Comparison of ENCODE assay signal across 30 cellular contexts in the genomic region with DNA sequence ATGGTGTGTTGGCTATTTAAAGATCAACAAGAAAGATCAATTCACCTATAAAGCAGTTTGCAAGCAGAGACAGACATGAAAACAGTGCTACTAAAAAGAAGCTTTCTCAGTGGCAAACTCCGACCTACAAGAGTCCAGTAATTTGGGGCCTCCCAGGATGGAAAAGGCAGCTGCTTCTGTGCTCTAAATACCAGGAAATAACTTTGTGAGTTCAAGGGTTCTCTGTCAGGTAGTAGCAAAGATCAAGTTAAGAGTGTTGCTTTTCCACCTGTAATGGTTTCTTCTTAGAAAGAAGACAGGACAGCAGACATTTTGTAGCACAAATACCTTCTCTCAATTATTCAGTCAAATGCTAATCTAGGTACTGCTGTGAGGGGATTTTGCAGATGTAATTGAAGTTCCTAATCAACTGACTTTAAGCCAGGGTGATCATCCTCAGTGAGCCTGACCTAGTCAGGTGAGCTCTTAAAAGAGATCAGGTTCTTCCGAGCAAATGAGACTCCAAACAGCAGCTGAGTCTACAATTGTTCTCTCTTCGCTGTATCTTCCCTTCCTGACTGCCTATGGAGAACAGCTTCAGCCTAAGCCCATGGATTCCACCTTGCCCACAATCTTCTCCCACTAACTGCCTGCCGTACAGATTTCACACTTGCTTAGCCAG. TPM values are rescaled to one million over a fixed set of nuclear protein-coding genes. Genes with fewer than 3 reads are reported as not detected.
DNase-seq lines count a peak whose midpoint lies in the region; ATAC-seq, FAIRE-seq and TF ChIP-seq lines count a peak whose summit lies in the region.
"Had no signal": no experiment of that assay in that cellular context is flagged by ENCODE, and none has a peak within 500 bp of the region (broad histone marks: within the 10 kb centered on the region; RNA-seq: fewer than 3 reads in every experiment).

No MANE protein-coding gene starts in this region.

- H4K20me1 ChIP-seq in H1 (replicated peaks in 1 of 2; ENCODE audit: control insufficient read depth in 1 of 2, insufficient read depth in 2 of 2, low read length in 2 of 2), result peaks cover 1 to 3% of the 10 kb centered on the region in 2 experiments

- no peak overlapping the region for H2BK5ac ChIP-seq in H1 (ENCODE audit: low read depth, low read length)

- no peak overlapping the region for H3K4ac ChIP-seq in H1 (replicated peaks; ENCODE audit: insufficient read length, low read depth, low read length)

- no peak overlapping the region for H2BK15ac ChIP-seq in H1 (ENCODE audit: low read length)

- H3K79me2 ChIP-seq in H1 (ENCODE audit: control insufficient read depth in 1 of 2, insufficient read depth in 2 of 2, low read length in 2 of 2), result peaks cover 11 to 99% of the 10 kb centered on the region in 2 experiments; a peak in 3 of 4 replicates

- H3K27ac ChIP-seq in H1 (ENCODE audit: low read depth, low read length), result no peak overlapping the region
- H3K27ac ChIP-seq: colonic mucosa, gastrocnemius medialis, HL-60, spleen, uterus had no signal

- peaks cover 51% of the 10 kb centered on the region for H3K4me1 Mint-ChIP-seq in activated CD4-positive, alpha-beta memory T cell treated with anti-CD3 and anti-CD28 coated beads for 36 hours (ENCODE audit: low read depth)
- H3K4me1 Mint-ChIP-seq in activated CD4-positive, alpha-beta memory T cell treated with anti-CD3 and anti-CD28 coated beads, Interleukin-2, amount 10 ng/mL, durations not matched to agents 7 days and 5 days, result peaks cover 26% of the 10 kb centered on the region
- H3K4me1 Mint-ChIP-seq in Caco-2 (ENCODE audit: low read depth, unreplicated experiment), result peaks cover 23% of the 10 kb centered on the region
- H3K4me1 Mint-ChIP-seq in mesothelial cell of epicardium, result peaks cover 9% of the 10 kb centered on the region
- peaks cover 69 to 73% (median 71%) of the 10 kb centered on the region in 3 donors for H3K4me1 Mint-ChIP-seq in T-cell

- H3K18ac ChIP-seq in H1 (ENCODE audit: extremely low read depth, low read length), result no peak overlapping the region

- H3K4me3 ChIP-seq in Caco-2 (ENCODE audit: low read depth, low read length) (no peak overlapping the region), H1 (ENCODE audit: extremely low read depth in 1 of 4, insufficient read depth in 2 of 4, low read depth in 3 of 4, low read length in 4 of 4) (no peak overlapping the region)
- H3K4me3 ChIP-seq: colonic mucosa, gastrocnemius medialis, lung, spleen, uterus had no signal

- no peak overlapping the region for H4K91ac ChIP-seq in H1 (replicated peaks; ENCODE audit: insufficient read length, low read length)

- no peaks in the 10 kb centered on the region for H3K9me3 ChIP-seq in Caco-2
- H3K9me3 ChIP-seq in H1 (ENCODE audit: insufficient read depth in 2 of 2, low read depth in 1 of 2, low read length in 1 of 2), result no peaks in the 10 kb centered on the region
- H3K9me3 ChIP-seq: colonic mucosa, gastrocnemius medialis, uterus had no signal

- TF ChIP-seq EP300 in H1 (IDR thresholded peaks at IDR 0.05; ENCODE audit: borderline replicate concordance in 1 of 2, low read depth in 2 of 2, low read length in 2 of 2), result no peak

- no peak overlapping the region for H4K8ac ChIP-seq in H1 (ENCODE audit: extremely low read depth, insufficient read depth, low read length)

- H3K9ac ChIP-seq in H1 (replicated peaks in 1 of 4; ENCODE audit: extremely low read depth in 1 of 4, low read depth in 3 of 4, low read length in 3 of 4), result no peak overlapping the region

- no peak overlapping the region for H2BK120ac ChIP-seq in H1 (replicated peaks; ENCODE audit: low read depth, low read length)

- H2AK5ac ChIP-seq in H1 (ENCODE audit: low read depth, low read length), result no peak overlapping the region

- no peak overlapping the region for H2AFZ ChIP-seq in H1 (ENCODE audit: low read length)

- ATAC-seq in HG02678 (IDR thresholded peaks at IDR 0.05; ENCODE audit: unreplicated experiment) (no peak), T-cell (replicated peaks in 1 of 4) (no peak), GM21786 (IDR thresholded peaks at IDR 0.05; ENCODE audit: unreplicated experiment) (no peak)
- ATAC-seq: gastrocnemius medialis; stimulated activated memory B cell treated with anti-CD40 and anti-IgM and Interleukin-4, amounts not matched to agents 10 μg/mL and 1 μg/mL and 100 μg/mL, for 72 hours had no signal

- H3K14ac ChIP-seq in H1 (ENCODE audit: insufficient read length), result no peak overlapping the region

- WGBS in H1 (ENCODE audit: extremely low coverage in 1 of 2, insufficient coverage in 1 of 2, insufficient read length in 1 of 2, insufficient replicate concordance in 2 of 2, low coverage in 1 of 2, low lambda C conversion rate in 2 of 2, missing lambda C conversion rate in 1 of 2), 2 experiments, result 87% methylated on average over 4 of the region's 4 CpGs; no CpG with 5 or more reads in 1 of the 2 experiments

- no peaks in the 10 kb centered on the region for H3K27me3 Mint-ChIP-seq in activated CD4-positive, alpha-beta memory T cell treated with anti-CD3 and anti-CD28 coated beads for 36 hours
- no peaks in the 10 kb centered on the region for H3K27me3 Mint-ChIP-seq in activated CD4-positive, alpha-beta memory T cell treated with anti-CD3 and anti-CD28 coated beads, Interleukin-2, amount 10 ng/mL, durations not matched to agents 7 days and 5 days
- no peaks in the 10 kb centered on the region for H3K27me3 Mint-ChIP-seq in Caco-2 (ENCODE audit: insufficient read depth, unreplicated experiment)
- no peaks in the 10 kb centered on the region for H3K27me3 Mint-ChIP-seq in mesothelial cell of epicardium (ENCODE audit: low read depth)
- no peaks in the 10 kb centered on the region for H3K27me3 Mint-ChIP-seq in T-cell
- H3K27me3 Mint-ChIP-seq: stimulated activated memory B cell treated with anti-CD40 and anti-IgM and Interleukin-4, amounts not matched to agents 10 μg/mL and 1 μg/mL and 100 μg/mL, for 72 hours had no signal

- no peaks in the 10 kb centered on the region for H3K27me3 ChIP-seq in Caco-2 (replicated peaks; ENCODE audit: control insufficient read depth, insufficient read depth, low read length)
- no peaks in the 10 kb centered on the region for H3K27me3 ChIP-seq in H1 (replicated peaks in 1 of 4; ENCODE audit: control insufficient read depth in 3 of 4, extremely low read depth in 1 of 4, insufficient read depth in 3 of 4, low read length in 3 of 4)
- H3K27me3 ChIP-seq: colonic mucosa, gastrocnemius medialis, spleen, uterus had no signal

- H3K23ac ChIP-seq in H1 (ENCODE audit: insufficient read length), result no peak overlapping the region

- H3K79me1 ChIP-seq in H1 (ENCODE audit: low read depth, low read length), result 0 out of 2 replicates have a peak, but pooled peaks cover 2% of the 10 kb centered on the region

- TF ChIP-seq POLR2A in H1 (IDR thresholded peaks at IDR 0.05; ENCODE audit: control extremely low read depth in 1 of 2, low read depth in 2 of 2, low read length in 2 of 2), result no peak

- no peak for TF ChIP-seq RAD21 in H1 (IDR thresholded peaks at IDR 0.05 in 1 of 2, conservative IDR thresholded peaks at IDR 0.05 in 1 of 2; ENCODE audit: low read depth in 2 of 2, low read length in 2 of 2)

- no peaks in the 10 kb centered on the region for H3K36me3 ChIP-seq in Caco-2 (ENCODE audit: control insufficient read depth, insufficient read depth, low read length)
- peaks cover 0 to 6% (median 0%) of the 10 kb centered on the region in 4 experiments; a peak in 1 of 8 replicates for H3K36me3 ChIP-seq in H1 (ENCODE audit: control insufficient read depth in 2 of 4, insufficient read depth in 4 of 4, low read length in 3 of 4)
- H3K36me3 ChIP-seq: colonic mucosa, gastrocnemius medialis, uterus had no signal

- peak overlapping the region in 1 of 2 experiments; percentile 36; a peak in 1 of 4 replicates for H3K4me2 ChIP-seq in H1 (ENCODE audit: insufficient read depth in 1 of 2, low read depth in 2 of 2, low read length in 2 of 2)

- H3K4me1 ChIP-seq in Caco-2 (no peaks in the 10 kb centered on the region), H1 (replicated peaks in 1 of 4; ENCODE audit: control insufficient read depth in 3 of 4, insufficient read depth in 4 of 4, low read length in 3 of 4) (peaks cover 0 to 3% (median 0%) of the 10 kb centered on the region in 4 experiments; a peak in 2 of 7 replicates)
- H3K4me1 ChIP-seq: colonic mucosa had no signal

- H2BK20ac ChIP-seq in H1 (ENCODE audit: low read length), result no peak overlapping the region

- H3K27ac Mint-ChIP-seq in activated CD4-positive, alpha-beta memory T cell treated with anti-CD3 and anti-CD28 coated beads for 36 hours, result peak overlapping the region; percentile 57
- no peak overlapping the region for H3K27ac Mint-ChIP-seq in activated CD4-positive, alpha-beta memory T cell treated with anti-CD3 and anti-CD28 coated beads, Interleukin-2, amount 10 ng/mL, durations not matched to agents 7 days and 5 days
- H3K27ac Mint-ChIP-seq in Caco-2 (ENCODE audit: unreplicated experiment) (peak overlapping the region; percentile 48), mesothelial cell of epicardium (peak overlapping the region; percentile 11), T-cell (no peak overlapping the region)
- H3K27ac Mint-ChIP-seq: stimulated activated memory B cell treated with anti-CD40 and anti-IgM and Interleukin-4, amounts not matched to agents 10 μg/mL and 1 μg/mL and 100 μg/mL, for 72 hours; T-helper 1 cell treated with Interleukin-12 subunit alpha and Interleukin-12 subunit beta and Interleukin-4 antibody, amounts not matched to agents 30 μg/mL and 1 μg/mL, for 36 hours had no signal

- FAIRE-seq in H1 (lab: Jason Lieb, UNC), result no peak
- FAIRE-seq: A204.1, bronchial epithelial cell, H54, islet of Langerhans had no signal

- CTCF ChIA-PET in activated CD4-positive, alpha-beta memory T cell treated with anti-CD3 and anti-CD28 coated beads for 36 hours (lab: Charles Lee), result interaction anchor here (1.3 kb wide), 1 partner anchor 12 kb away, joined by 5 read pairs; no protein-coding TSS in a partner anchor
- CTCF ChIA-PET in activated CD4-positive, alpha-beta memory T cell treated with anti-CD3 and anti-CD28 coated beads, Interleukin-2, amount 10 ng/mL, durations not matched to agents 7 days and 5 days (lab: Charles Lee), result interaction anchor here (1.4 kb wide), 1 partner anchor 201 kb away, joined by 3 read pairs; no protein-coding TSS in a partner anchor
- CTCF ChIA-PET in Caco-2 (lab: Charles Lee) (no interaction called here), H1 (lab: Charles Lee; ENCODE audit: partially characterized antibody) (interaction anchor here (0.9 to 1.3 kb wide), 4 partner anchors 10 to 67 kb away, joined by 3 to 6 read pairs (median 3); no protein-coding TSS in a partner anchor), T-cell (lab: Charles Lee) (interaction anchor here in 1 of 2 donors (0.9 kb wide), 1 partner anchor 22 kb away, joined by 3 read pairs; no protein-coding TSS in a partner anchor)

- intact Hi-C loops in activated CD4-positive, alpha-beta memory T cell treated with anti-CD3 and anti-CD28 coated beads for 36 hours (cut with micrococcal nuclease), result no loop called here
- intact Hi-C loops in Caco-2 (cut with micrococcal nuclease; ENCODE audit: unreplicated experiment), result no loop called here

- no peak overlapping the region for H2BK12ac ChIP-seq in H1 (ENCODE audit: low read depth, low read length)

- H3K23me2 ChIP-seq in H1 (ENCODE audit: low read depth, low read length), result no peaks in the 10 kb centered on the region

- BruUV-seq in Caco-2 (replicated peaks; lab: Mats Ljungman, UMichigan), result no TSS peak

- no peak overlapping the region for H3K4me3 Mint-ChIP-seq in activated CD4-positive, alpha-beta memory T cell treated with anti-CD3 and anti-CD28 coated beads for 36 hours
- no peak overlapping the region for H3K4me3 Mint-ChIP-seq in activated CD4-positive, alpha-beta memory T cell treated with anti-CD3 and anti-CD28 coated beads, Interleukin-2, amount 10 ng/mL, durations not matched to agents 7 days and 5 days
- H3K4me3 Mint-ChIP-seq in Caco-2 (ENCODE audit: unreplicated experiment), result no peak overlapping the region
- H3K4me3 Mint-ChIP-seq in mesothelial cell of epicardium, result no peak overlapping the region
- peak overlapping the region in 1 of 3 donors; percentile 34 for H3K4me3 Mint-ChIP-seq in T-cell
- H3K4me3 Mint-ChIP-seq: stimulated activated memory B cell treated with anti-CD40 and anti-IgM and Interleukin-4, amounts not matched to agents 10 μg/mL and 1 μg/mL and 100 μg/mL, for 72 hours; T-helper 1 cell treated with Interleukin-12 subunit alpha and Interleukin-12 subunit beta and Interleukin-4 antibody, amounts not matched to agents 30 μg/mL and 1 μg/mL, for 36 hours had no signal

- no peak for DNase-seq in activated CD4-positive, alpha-beta memory T cell treated with anti-CD3 and anti-CD28 coated beads for 36 hours
- no peak for DNase-seq in activated CD4-positive, alpha-beta memory T cell treated with anti-CD3 and anti-CD28 coated beads, Interleukin-2, amount 10 ng/mL, durations not matched to agents 7 days and 5 days
- DNase-seq in Caco-2 (no peak), H1 (ENCODE audit: low read depth in 1 of 2, low spot score in 2 of 2) (no peak), mesothelial cell of epicardium (ENCODE audit: low spot score in 2 of 2, unreplicated experiment in 2 of 2) (no peak), T-cell (no peak)
- DNase-seq: activated CD4-positive, alpha-beta T cell treated with anti-CD3 and anti-CD28 coated beads for 4 hours; activated CD8-positive, alpha-beta memory T cell treated with anti-CD3 and anti-CD28 coated beads, Interleukin-2, amount 50 U/mL, for 4 hours; activated effector memory CD4-positive, alpha-beta T cell treated with anti-CD3 and anti-CD28 coated beads, Interleukin-2, amount 50 U/mL, for 16 hours; AML-193; colonic mucosa; DMS79; gastrocnemius medialis; GF-D8; hippocampal formation; NCI-H2171; NCI-H526; spleen; stimulated activated CD4-positive, alpha-beta T cell treated with anti-CD3 and anti-CD28 coated beads, Interleukin-2, amount 100 ng/mL, for 48 hours; uterus had no signal

- peaks cover 17% of the 10 kb centered on the region for H3K36me3 Mint-ChIP-seq in activated CD4-positive, alpha-beta memory T cell treated with anti-CD3 and anti-CD28 coated beads for 36 hours
- H3K36me3 Mint-ChIP-seq in activated CD4-positive, alpha-beta memory T cell treated with anti-CD3 and anti-CD28 coated beads, Interleukin-2, amount 10 ng/mL, durations not matched to agents 7 days and 5 days (ENCODE audit: low read depth), result peaks cover 31% of the 10 kb centered on the region
- H3K36me3 Mint-ChIP-seq in Caco-2 (ENCODE audit: insufficient read depth, unreplicated experiment) (peaks cover 23% of the 10 kb centered on the region), mesothelial cell of epicardium (peaks cover 11% of the 10 kb centered on the region), T-cell (peaks cover 23% of the 10 kb centered on the region)

- no peak overlapping the region for H3K56ac ChIP-seq in H1 (replicated peaks; ENCODE audit: insufficient read length, low read depth, low read length)

- no peak overlapping the region for H4K5ac ChIP-seq in H1 (ENCODE audit: insufficient read length, low read depth, low read length)

- no peak for TF ChIP-seq CTCF in Caco-2 (IDR thresholded peaks at IDR 0.05; ENCODE audit: insufficient read depth in 1 of 2, low read depth in 1 of 2, low read length in 1 of 2, severe bottlenecking in 1 of 2, unreplicated experiment in 1 of 2)
- TF ChIP-seq CTCF in H1 (IDR thresholded peaks at IDR 0.05; ENCODE audit: control extremely low read depth in 1 of 3, insufficient read depth in 1 of 3, low read depth in 1 of 3, low read length in 3 of 3), result no peak
- no peak for TF ChIP-seq CTCF in mesothelial cell of epicardium (IDR thresholded peaks at IDR 0.05; ENCODE audit: unreplicated experiment)

- no peaks in the 10 kb centered on the region for H3K9me3 Mint-ChIP-seq in activated CD4-positive, alpha-beta memory T cell treated with anti-CD3 and anti-CD28 coated beads for 36 hours
- no peaks in the 10 kb centered on the region for H3K9me3 Mint-ChIP-seq in activated CD4-positive, alpha-beta memory T cell treated with anti-CD3 and anti-CD28 coated beads, Interleukin-2, amount 10 ng/mL, durations not matched to agents 7 days and 5 days
- no peaks in the 10 kb centered on the region for H3K9me3 Mint-ChIP-seq in Caco-2 (ENCODE audit: unreplicated experiment)
- no peaks in the 10 kb centered on the region for H3K9me3 Mint-ChIP-seq in mesothelial cell of epicardium
- H3K9me3 Mint-ChIP-seq in T-cell, result no peaks in the 10 kb centered on the region
- H3K9me3 Mint-ChIP-seq: stimulated activated memory B cell treated with anti-CD40 and anti-IgM and Interleukin-4, amounts not matched to agents 10 μg/mL and 1 μg/mL and 100 μg/mL, for 72 hours; T-helper 1 cell treated with Interleukin-12 subunit alpha and Interleukin-12 subunit beta and Interleukin-4 antibody, amounts not matched to agents 30 μg/mL and 1 μg/mL, for 36 hours had no signal

- POLR2A ChIA-PET in activated CD4-positive, alpha-beta memory T cell treated with anti-CD3 and anti-CD28 coated beads for 36 hours (lab: Charles Lee), result interaction anchor here (1.3 kb wide), 1 partner anchor 22 kb away, joined by 3 read pairs; no protein-coding TSS in a partner anchor
- POLR2A ChIA-PET in activated CD4-positive, alpha-beta memory T cell treated with anti-CD3 and anti-CD28 coated beads, Interleukin-2, amount 10 ng/mL, durations not matched to agents 7 days and 5 days (lab: Charles Lee), result interaction anchor here (0.9 to 1.8 kb wide), 3 partner anchors 9 to 14 kb away, joined by 3 to 5 read pairs (median 3); a partner anchor contains a TSS
- POLR2A ChIA-PET in Caco-2 (lab: Charles Lee), result no interaction called here
- POLR2A ChIA-PET in H1 (lab: Charles Lee; ENCODE audit: partially characterized antibody), result interaction anchor here (0.9 to 2.3 kb wide), 4 partner anchors 9 to 164 kb away, joined by 3 to 17 read pairs (median 3); a partner anchor contains a TSS
- POLR2A ChIA-PET in T-cell (lab: Charles Lee), result no interaction called here

RNA-seq across cellular contexts. Expression of a gene that starts 13.5 kb away (rescaled TPM):
- total RNA-seq in activated CD4-positive, alpha-beta memory T cell treated with anti-CD3 and anti-CD28 coated beads for 36 hours, result 10 to 100 TPM; 43.2 to 44.7 TPM
- total RNA-seq in activated CD4-positive, alpha-beta memory T cell treated with anti-CD3 and anti-CD28 coated beads, Interleukin-2, amount 10 ng/mL, durations not matched to agents 7 days and 5 days, result 10 to 100 TPM; 45.8 to 46.6 TPM
- total RNA-seq in Caco-2 (2022) (66.8 and 73.0 TPM in 2 replicates), mesothelial cell of epicardium (92.5 to 93.0 TPM (median 92.7 TPM) in 3 replicates), T-cell (10 to 100 TPM; 48.6 to 63.8 (median 51.8) TPM)
- total RNA-seq in H1 (2021; fragmentation: NEBNext Ultra II Directional; extraction: Animal tissue kit (Norgen Biotek cat#: 25700)), result 87.1 and 93.7 TPM in 2 replicates
- 28.7 and 42.4 TPM in 2 replicates for polyA plus RNA-seq in H1 (2011; rRNA removed)
- polyA plus RNA-seq in H1 (2011; cell fraction: cytosol; rRNA removed), result 38.1 TPM
- 42.6 TPM for polyA plus RNA-seq in H1 (2011; cell fraction: nucleus; rRNA removed)
- polyA plus RNA-seq in H1 (2012, experiment 1 of 2), result 45.9 to 61.7 TPM (median 51.7 TPM) in 4 replicates
- polyA plus RNA-seq in H1 (2012, experiment 2 of 2), result 1.7 TPM
- 37.9 TPM for polyA plus RNA-seq in H1 (2013, experiment 1 of 2)
- polyA plus RNA-seq in H1 (2013, experiment 2 of 2), result 33.2 TPM
- 204 and 252 TPM in 2 replicates for polyA minus RNA-seq in H1 (2011; rRNA and poly(A)+ RNA removed)
- 79.8 TPM for polyA minus RNA-seq in H1 (2011; cell fraction: cytosol; rRNA and poly(A)+ RNA removed)
- polyA minus RNA-seq in H1 (2011; cell fraction: nucleus; rRNA and poly(A)+ RNA removed), result 118 TPM

Comparison
In these comparisons a context has a peak if more than half of its experiments do, and no peak if none do; other contexts are left out.
1. H3K27ac Mint-ChIP-seq: peak in activated CD4-positive, alpha-beta memory T cell treated with anti-CD3 and anti-CD28 coated beads for 36 hours (single experiment), Caco-2 (single experiment) and mesothelial cell of epicardium (single experiment); none in activated CD4-positive, alpha-beta memory T cell treated with anti-CD3 and anti-CD28 coated beads, Interleukin-2, amount 10 ng/mL, durations not matched to agents 7 days and 5 days (single experiment) and T-cell (0 of 2).
2. POLR2A ChIA-PET loops: an anchor here in activated CD4-positive, alpha-beta memory T cell treated with anti-CD3 and anti-CD28 coated beads for 36 hours (1.3 kb wide), activated CD4-positive, alpha-beta memory T cell treated with anti-CD3 and anti-CD28 coated beads, Interleukin-2, amount 10 ng/mL, durations not matched to agents 7 days and 5 days (0.9 to 1.8 kb wide) and H1 (0.9 to 2.3 kb wide); none called in Caco-2 and T-cell.